10 cellular contexts compared by ENCODE assay signal in genomic region chr7:381211-382117, GRCh38.
DNase-seq lines count a peak whose midpoint lies in the region; ATAC-seq and TF ChIP-seq lines count a peak whose summit lies in the region.
"Had no signal": no experiment of that assay in that cellular context is flagged by ENCODE, and none has a peak within 500 bp of the region (broad histone marks: within the 10 kb centered on the region; RNA-seq: fewer than 3 reads in every experiment).

No MANE protein-coding gene starts in this region.

- peaks cover 21% of the 10 kb centered on the region for H3K9me3 Mint-ChIP-seq in activated T-helper 1 cell treated with anti-CD3 and anti-CD28 coated beads, Interleukin-12 subunit alpha, Interleukin-12 subunit beta, Interleukin-2, Interleukin-4 antibody, amounts not matched to agents 30 ng/mL and 10 ng/mL and 1 ng/mL, durations not matched to agents 14 hours and 24 hours and 36 hours
- peaks cover 13 to 54% (median 40%) of the 10 kb centered on the region in 7 donors for H3K9me3 Mint-ChIP-seq in naive B cell

- intact Hi-C loops in activated T-helper 1 cell treated with anti-CD3 and anti-CD28 coated beads, Interleukin-12 subunit alpha, Interleukin-12 subunit beta, Interleukin-2, Interleukin-4 antibody, amounts not matched to agents 30 ng/mL and 10 ng/mL and 1 ng/mL, durations not matched to agents 14 hours and 24 hours and 36 hours (cut with micrococcal nuclease): no loop called here
- intact Hi-C loops in testis (cut with DNase I; ENCODE audit: low total_unique reads): no loop called here
- intact Hi-C loops in mammary epithelial cell (cut with micrococcal nuclease): no loop called here

- H3K36me3 ChIP-seq in testis (ENCODE audit: low read depth, missing control alignments) (no peaks in the 10 kb centered on the region), mammary epithelial cell (ENCODE audit: insufficient read depth, low read length) (no peaks in the 10 kb centered on the region)

- no TSS peak for BruUV-seq in mammary epithelial cell (replicated peaks; lab: Mats Ljungman, UMichigan)

- H3K27ac ChIP-seq in testis (no peak overlapping the region), mammary epithelial cell (ENCODE audit: insufficient read depth, low read depth, low read length) (no peak overlapping the region)
- H3K27ac ChIP-seq: A549, parathyroid adenoma had no signal

- no peak overlapping the region for H3K4me2 ChIP-seq in mammary epithelial cell (ENCODE audit: insufficient read depth, low read depth, low read length)
- H3K4me2 ChIP-seq: A549 had no signal

- in situ Hi-C loops in mammary epithelial cell (cut with MboI; ENCODE audit: low sequenced_read_pairs in 2 of 2): no loop called here

- H3K4me3 Mint-ChIP-seq in activated T-helper 1 cell treated with anti-CD3 and anti-CD28 coated beads, Interleukin-12 subunit alpha, Interleukin-12 subunit beta, Interleukin-2, Interleukin-4 antibody, amounts not matched to agents 30 ng/mL and 10 ng/mL and 1 ng/mL, durations not matched to agents 14 hours and 24 hours and 36 hours: no peak overlapping the region
- H3K4me3 Mint-ChIP-seq in naive B cell: peak overlapping the region in 7 of 8 donors; percentile 47 to 84 (median 75)

- peaks cover 15% of the 10 kb centered on the region for H3K4me1 Mint-ChIP-seq in activated T-helper 1 cell treated with anti-CD3 and anti-CD28 coated beads, Interleukin-12 subunit alpha, Interleukin-12 subunit beta, Interleukin-2, Interleukin-4 antibody, amounts not matched to agents 30 ng/mL and 10 ng/mL and 1 ng/mL, durations not matched to agents 14 hours and 24 hours and 36 hours (ENCODE audit: low read depth)
- peaks cover 25 to 29% (median 26%) of the 10 kb centered on the region in 3 donors for H3K4me1 Mint-ChIP-seq in naive B cell

- TF ChIP-seq CTCF in testis (IDR thresholded peaks at IDR 0.05): no peak
- no peak for TF ChIP-seq CTCF in mammary epithelial cell (conservative IDR thresholded peaks at IDR 0.05 in 1 of 2, IDR thresholded peaks at IDR 0.05 in 1 of 2; ENCODE audit: extremely low read depth in 1 of 2, insufficient read depth in 1 of 2, low read depth in 1 of 2, low read length in 2 of 2)

- no peaks in the 10 kb centered on the region for H3K79me2 ChIP-seq in mammary epithelial cell (ENCODE audit: insufficient read depth, low read length)
- H3K79me2 ChIP-seq: parathyroid adenoma had no signal

- no peak for TF ChIP-seq POLR2A in testis (IDR thresholded peaks at IDR 0.05)

- ATAC-seq in naive B cell (ENCODE audit: low read depth in 2 of 2) (peak; percentile 67 to 75), GM18520 (IDR thresholded peaks at IDR 0.05; ENCODE audit: unreplicated experiment) (no peak), GM18511 (IDR thresholded peaks at IDR 0.05; ENCODE audit: unreplicated experiment) (no peak)
- ATAC-seq: A549 had no signal

- no peak overlapping the region for H3K4me3 ChIP-seq in testis
- no peak overlapping the region for H3K4me3 ChIP-seq in mammary epithelial cell (replicated peaks in 1 of 3; ENCODE audit: insufficient read depth in 1 of 3, low read depth in 2 of 3, low read length in 3 of 3)
- H3K4me3 ChIP-seq: A549 had no signal

- H3K9ac ChIP-seq in mammary epithelial cell (ENCODE audit: insufficient read depth, low read length): no peak overlapping the region
- H3K9ac ChIP-seq: parathyroid adenoma had no signal

- H3K9me3 ChIP-seq in testis: no peaks in the 10 kb centered on the region
- peaks cover 4% of the 10 kb centered on the region for H3K9me3 ChIP-seq in mammary epithelial cell (replicated peaks; ENCODE audit: insufficient read depth, low read length)

- peaks cover 21% of the 10 kb centered on the region for H3K27me3 Mint-ChIP-seq in activated T-helper 1 cell treated with anti-CD3 and anti-CD28 coated beads, Interleukin-12 subunit alpha, Interleukin-12 subunit beta, Interleukin-2, Interleukin-4 antibody, amounts not matched to agents 30 ng/mL and 10 ng/mL and 1 ng/mL, durations not matched to agents 14 hours and 24 hours and 36 hours (ENCODE audit: insufficient read depth)
- H3K27me3 Mint-ChIP-seq in naive B cell: no peaks in the 10 kb centered on the region

- H2AFZ ChIP-seq in mammary epithelial cell (ENCODE audit: low read depth, low read length): no peak overlapping the region
- H2AFZ ChIP-seq: parathyroid adenoma had no signal

- peaks cover 12% of the 10 kb centered on the region for H3K36me3 Mint-ChIP-seq in activated T-helper 1 cell treated with anti-CD3 and anti-CD28 coated beads, Interleukin-12 subunit alpha, Interleukin-12 subunit beta, Interleukin-2, Interleukin-4 antibody, amounts not matched to agents 30 ng/mL and 10 ng/mL and 1 ng/mL, durations not matched to agents 14 hours and 24 hours and 36 hours (ENCODE audit: low read depth)
- peaks cover 8 to 28% of the 10 kb centered on the region in 2 donors for H3K36me3 Mint-ChIP-seq in naive B cell

- dilution Hi-C loops in mammary epithelial cell (cut with HindIII; ENCODE audit: low sequenced_read_pairs): no loop called here

- no peaks in the 10 kb centered on the region for H3K27me3 ChIP-seq in testis
- H3K27me3 ChIP-seq in mammary epithelial cell (ENCODE audit: insufficient read depth, low read length): no peaks in the 10 kb centered on the region

- CTCF ChIA-PET in mammary epithelial cell (lab: Charles Lee; ENCODE audit: low non-redundant PET): interaction anchor here (0.6 kb wide), 1 partner anchor 54 kb away, joined by 3 read pairs; no protein-coding TSS in a partner anchor

- peak; percentile 85 for DNase-seq in activated effector memory CD4-positive, alpha-beta T cell treated with anti-CD3 and anti-CD28 coated beads, Interleukin-2, amount 50 U/mL, for 16 hours
- DNase-seq in activated effector memory CD4-positive, alpha-beta T cell treated with Interleukin-2 at 50 U/mL for 16 hours: no peak
- DNase-seq in activated T-helper 1 cell treated with anti-CD3 and anti-CD28 coated beads, Interleukin-12 subunit alpha, Interleukin-12 subunit beta, Interleukin-2, Interleukin-4 antibody, amounts not matched to agents 30 ng/mL and 10 ng/mL and 1 ng/mL, durations not matched to agents 14 hours and 24 hours and 36 hours (ENCODE audit: low spot score): no peak
- DNase-seq in naive B cell (peak; percentile 30), testis (peak; percentile 6), mammary epithelial cell (no peak)

- H3K27ac Mint-ChIP-seq in activated T-helper 1 cell treated with anti-CD3 and anti-CD28 coated beads, Interleukin-12 subunit alpha, Interleukin-12 subunit beta, Interleukin-2, Interleukin-4 antibody, amounts not matched to agents 30 ng/mL and 10 ng/mL and 1 ng/mL, durations not matched to agents 14 hours and 24 hours and 36 hours: peak overlapping the region; percentile 68
- H3K27ac Mint-ChIP-seq in naive B cell: peak overlapping the region; percentile 49 to 87 (median 76)

- no peaks in the 10 kb centered on the region for H4K20me1 ChIP-seq in mammary epithelial cell (ENCODE audit: insufficient read depth, low read length)

- 64 to 73% methylated on average over 18 to 24 of the region's 24 CpGs for WGBS in testis, 2 donors
- WGBS in mammary epithelial cell (ENCODE audit: low coverage, missing lambda C conversion rate): 83% methylated on average over 17 of the region's 24 CpGs

- H3K4me1 ChIP-seq in testis (peaks cover 10% of the 10 kb centered on the region), mammary epithelial cell (ENCODE audit: insufficient read depth, low read length) (peaks cover 6% of the 10 kb centered on the region)
- H3K4me1 ChIP-seq: A549 had no signal

Comparison
In these comparisons a context has a peak if more than half of its experiments do, and no peak if none do; other contexts are left out.
1. DNase-seq: peak in activated effector memory CD4-positive, alpha-beta T cell treated with anti-CD3 and anti-CD28 coated beads, Interleukin-2, amount 50 U/mL, for 16 hours (single experiment), naive B cell (single experiment) and testis (single experiment); none in activated effector memory CD4-positive, alpha-beta T cell treated with Interleukin-2 at 50 U/mL for 16 hours (single experiment), activated T-helper 1 cell treated with anti-CD3 and anti-CD28 coated beads, Interleukin-12 subunit alpha, Interleukin-12 subunit beta, Interleukin-2, Interleukin-4 antibody, amounts not matched to agents 30 ng/mL and 10 ng/mL and 1 ng/mL, durations not matched to agents 14 hours and 24 hours and 36 hours (single experiment) and mammary epithelial cell (single experiment).
2. ATAC-seq: peak in naive B cell (2 of 2); none in GM18520 (single experiment) and GM18511 (single experiment).